Comparison of ENCODE assay signal across 21 cellular contexts in genomic region chr19:39001016-39001415, GRCh38. TPM values are rescaled to one million over a fixed set of nuclear protein-coding genes. Genes with fewer than 3 reads are reported as not detected.
"Had no signal": no experiment of that assay in that cellular context is flagged by ENCODE, and none has a peak within 500 bp of the region (broad histone marks: within the 10 kb centered on the region; RNA-seq: fewer than 3 reads in every experiment).

No MANE protein-coding gene starts in this region.

- H3K9me3 Mint-ChIP-seq: activated CD4-positive, alpha-beta T cell treated with anti-CD3 and anti-CD28 coated beads, Interleukin-2, amount 10 ng/mL, durations not matched to agents 7 days and 5 days; activated naive CD4-positive, alpha-beta T cell treated with anti-CD3 and anti-CD28 coated beads for 36 hours; activated T-cell treated with anti-CD3 and anti-CD28 coated beads, Interleukin-2, amount 50 U/mL, for 4 hours had no signal

- H3K9me3 ChIP-seq: vagina had no signal

- H3K27me3 ChIP-seq: brain microvascular endothelial cell, foreskin keratinocyte, vagina had no signal

- H3K27ac ChIP-seq: brain microvascular endothelial cell, foreskin keratinocyte, vagina had no signal

- FAIRE-seq: colon, keratinocyte had no signal

- ATAC-seq: activated CD4-positive, CD25-positive, alpha-beta regulatory T cell treated with anti-CD3 and anti-CD28 coated beads, Interleukin-2, amount 50 U/mL, for 24 hours; activated CD8-positive, alpha-beta T cell treated with anti-CD3 and anti-CD28 coated beads, Interleukin-2, amount 10 ng/mL, durations not matched to agents 7 days and 5 days; activated T-cell treated with anti-CD3 and anti-CD28 coated beads, Interleukin-2, amount 50 U/mL, for 4 hours; foreskin keratinocyte; left lobe of liver; stimulated activated naive CD8-positive, alpha-beta T cell treated with anti-CD3 and anti-CD28 coated beads, Interleukin-15, Interleukin-2, amounts not matched to agents 100 U/mL and 50 U/mL, for 24 hours had no signal

- DNase-seq: activated CD4-positive, alpha-beta T cell treated with anti-CD3 and anti-CD28 coated beads, Interleukin-2, amount 10 ng/mL, durations not matched to agents 7 days and 5 days; activated CD8-positive, alpha-beta T cell treated with anti-CD3 and anti-CD28 coated beads, Interleukin-2, amount 10 ng/mL, durations not matched to agents 7 days and 5 days; activated naive CD4-positive, alpha-beta T cell treated with anti-CD3 and anti-CD28 coated beads for 36 hours; activated T-cell treated with anti-CD3 and anti-CD28 coated beads, Interleukin-2, amount 50 U/mL, for 4 hours; aorta; brain microvascular endothelial cell; central memory CD4-positive, alpha-beta T cell; foreskin keratinocyte; midbrain; nephron progenitor cell; occipital lobe; stimulated activated CD4-positive, alpha-beta T cell treated with anti-CD3 and anti-CD28 coated beads, Interleukin-2, amount 100 ng/mL, for 24 hours; stimulated activated naive CD8-positive, alpha-beta T cell treated with anti-CD3 and anti-CD28 coated beads, Interleukin-15, Interleukin-2, amounts not matched to agents 100 U/mL and 50 U/mL, for 24 hours; substantia nigra; trophoblast cell had no signal

- H3K4me3 ChIP-seq: lung, vagina had no signal

- H3K4me1 ChIP-seq: foreskin keratinocyte, vagina had no signal

- H3K4me3 Mint-ChIP-seq: activated CD4-positive, alpha-beta T cell treated with anti-CD3 and anti-CD28 coated beads, Interleukin-2, amount 10 ng/mL, durations not matched to agents 7 days and 5 days; activated CD8-positive, alpha-beta T cell treated with anti-CD3 and anti-CD28 coated beads, Interleukin-2, amount 10 ng/mL, durations not matched to agents 7 days and 5 days; activated naive CD4-positive, alpha-beta T cell treated with anti-CD3 and anti-CD28 coated beads for 36 hours; activated T-cell treated with anti-CD3 and anti-CD28 coated beads, Interleukin-2, amount 50 U/mL, for 4 hours; nephron progenitor cell had no signal

- H3K27ac Mint-ChIP-seq: activated CD4-positive, alpha-beta T cell treated with anti-CD3 and anti-CD28 coated beads, Interleukin-2, amount 10 ng/mL, durations not matched to agents 7 days and 5 days; activated CD8-positive, alpha-beta T cell treated with anti-CD3 and anti-CD28 coated beads, Interleukin-2, amount 10 ng/mL, durations not matched to agents 7 days and 5 days; activated naive CD4-positive, alpha-beta T cell treated with anti-CD3 and anti-CD28 coated beads for 36 hours; nephron progenitor cell had no signal

RNA-seq across cellular contexts. Expression of gene FBXO17, which starts 25.5 kb away (rescaled TPM):
- total RNA-seq: activated CD8-positive, alpha-beta T cell treated with anti-CD3 and anti-CD28 coated beads, Interleukin-2, amount 10 ng/mL, durations not matched to agents 7 days and 5 days had no signal

RNA-seq across cellular contexts. Expression of gene FBXO27, which starts 31.3 kb away (rescaled TPM):
- total RNA-seq: activated CD4-positive, alpha-beta T cell treated with anti-CD3 and anti-CD28 coated beads, Interleukin-2, amount 10 ng/mL, durations not matched to agents 7 days and 5 days; activated CD8-positive, alpha-beta T cell treated with anti-CD3 and anti-CD28 coated beads, Interleukin-2, amount 10 ng/mL, durations not matched to agents 7 days and 5 days had no signal
